ENCODE assay signal across 18 cellular contexts in genomic region chr12:28035483-28035882, GRCh38.
DNase-seq lines count a peak whose midpoint lies in the region; ATAC-seq and TF ChIP-seq lines count a peak whose summit lies in the region.
"Had no signal": no experiment of that assay in that cellular context is flagged by ENCODE, and none has a peak within 500 bp of the region (broad histone marks: within the 10 kb centered on the region; RNA-seq: fewer than 3 reads in every experiment).

No MANE protein-coding gene starts in this region.

- H3K4ac ChIP-seq in mesendoderm (ENCODE audit: low read depth, low read length): no peak overlapping the region

- intact Hi-C loops in HCT116 (cut with micrococcal nuclease): no loop called here

- no peaks in the 10 kb centered on the region for H3K79me1 ChIP-seq in mesendoderm (ENCODE audit: low read length)

- DNase-seq in HCT116 (ENCODE audit: low read depth, low spot score): no peak
- DNase-seq in OCI-M1 (lab: John Stamatoyannopoulos, UW): peak; percentile 67
- DNase-seq in cardiac fibroblast (ENCODE audit: low read depth in 2 of 2): peak; percentile 39 to 78
- DNase-seq in mesendoderm: peak; percentile 29
- no peak for DNase-seq in putamen (ENCODE audit: low spot score)
- no peak for DNase-seq in activated naive CD4-positive, alpha-beta T cell treated with anti-CD3 and anti-CD28 coated beads, Interleukin-2, amount 50 U/mL, for 72 hours (ENCODE audit: low spot score in 2 of 2)
- DNase-seq: activated CD4-positive, alpha-beta T cell treated with anti-CD3 and anti-CD28 coated beads, Interleukin-2, amount 50 U/mL, for 1 hour; activated naive CD4-positive, alpha-beta T cell; COR-L47; hippocampal formation; KG1; NCI-H345; posterior cingulate gyrus; stimulated activated CD4-positive, alpha-beta T cell treated with anti-CD3 and anti-CD28 coated beads, Interleukin-4, amount 100 ng/mL, for 1 hour had no signal

- H3K4me2 ChIP-seq in HCT116 (ENCODE audit: low read length): no peak overlapping the region
- H3K4me2 ChIP-seq in mesendoderm (ENCODE audit: low read length): no peak overlapping the region

- H4K20me1 ChIP-seq in HCT116 (ENCODE audit: insufficient read depth): no peaks in the 10 kb centered on the region

- H3K4me1 ChIP-seq in HCT116 (ENCODE audit: control insufficient read depth in 1 of 2, insufficient read depth in 2 of 2, low read length in 2 of 2) (peaks cover 0 to 11% of the 10 kb centered on the region in 2 experiments; a peak in 2 of 4 replicates), mesendoderm (ENCODE audit: control insufficient read depth, low read depth, low read length) (no peaks in the 10 kb centered on the region)

- TF ChIP-seq POLR2A in HCT116 (IDR thresholded peaks at IDR 0.05; ENCODE audit: borderline replicate concordance, extremely low read depth, insufficient read depth, insufficient read length): no peak

- H4K5ac ChIP-seq in mesendoderm (ENCODE audit: low read length): no peak overlapping the region

- H3K23ac ChIP-seq in mesendoderm (ENCODE audit: low read length): no peak overlapping the region

- no peaks in the 10 kb centered on the region for H3K27me3 ChIP-seq in HCT116 (ENCODE audit: insufficient read depth, low read length)
- H3K27me3 ChIP-seq in mesendoderm (ENCODE audit: insufficient read depth, low read length, poor library complexity): no peaks in the 10 kb centered on the region

- H2AK5ac ChIP-seq in mesendoderm (ENCODE audit: low read length): no peak overlapping the region

- no peak overlapping the region for H3K18ac ChIP-seq in mesendoderm (ENCODE audit: low read length)

- no peak overlapping the region for H4K8ac ChIP-seq in mesendoderm (ENCODE audit: low read depth, low read length)

- H3K27ac ChIP-seq in HCT116 (ENCODE audit: low read depth, low read length): no peak overlapping the region
- H3K27ac ChIP-seq in mesendoderm (ENCODE audit: low read depth, low read length): no peak overlapping the region
- H3K27ac ChIP-seq: coronary artery had no signal

- peak overlapping the region; percentile 20 for H2AFZ ChIP-seq in HCT116 (ENCODE audit: low read depth, low read length, poor library complexity, severe bottlenecking)

- no peak overlapping the region for H3K27ac Mint-ChIP-seq in activated naive CD4-positive, alpha-beta T cell treated with anti-CD3 and anti-CD28 coated beads, Interleukin-2, amount 50 U/mL, for 72 hours
- H3K27ac Mint-ChIP-seq: stimulated activated naive CD8-positive, alpha-beta T cell treated with anti-CD3 and anti-CD28 coated beads, Interleukin-15, Interleukin-2, amounts not matched to agents 100 ng/mL and 50 ng/mL, for 24 hours had no signal

- H3K36me3 Mint-ChIP-seq in activated naive CD4-positive, alpha-beta T cell treated with anti-CD3 and anti-CD28 coated beads, Interleukin-2, amount 50 U/mL, for 72 hours: no peaks in the 10 kb centered on the region

- H3K36me3 ChIP-seq in HCT116 (ENCODE audit: control insufficient read depth in 1 of 2, insufficient read depth in 2 of 2, low read length in 2 of 2) (no peaks in the 10 kb centered on the region), mesendoderm (ENCODE audit: control insufficient read depth, insufficient read depth, low read length) (no peaks in the 10 kb centered on the region)
- H3K36me3 ChIP-seq: HAP-1 had no signal

- no peaks in the 10 kb centered on the region for H3K9me3 Mint-ChIP-seq in activated naive CD4-positive, alpha-beta T cell treated with anti-CD3 and anti-CD28 coated beads, Interleukin-2, amount 50 U/mL, for 72 hours
- H3K9me3 Mint-ChIP-seq: stimulated activated naive CD8-positive, alpha-beta T cell treated with anti-CD3 and anti-CD28 coated beads, Interleukin-15, Interleukin-2, amounts not matched to agents 100 ng/mL and 50 ng/mL, for 24 hours had no signal

- no peak overlapping the region for H2BK15ac ChIP-seq in mesendoderm (replicated peaks; ENCODE audit: low read depth)

- RAD21 ChIA-PET in HCT116 (lab: Charles Lee; ENCODE audit: low non-redundant PET in 1 of 2, low total read pairs in 2 of 2, uncharacterized antibody in 2 of 2, unreplicated experiment in 2 of 2): no interaction called here

- H2BK5ac ChIP-seq in mesendoderm (ENCODE audit: low read length): no peak overlapping the region

- no CpG with 5 or more reads among the region's 1 CpG for WGBS in mesendoderm (ENCODE audit: extremely low coverage, insufficient coverage, low lambda C conversion rate)

- H2BK120ac ChIP-seq in mesendoderm (ENCODE audit: low read depth, low read length): no peak overlapping the region

- no peak overlapping the region for H3K9ac ChIP-seq in HCT116 (ENCODE audit: low read length)
- no peak overlapping the region for H3K9ac ChIP-seq in mesendoderm (ENCODE audit: low read length)

- CTCF ChIA-PET in HCT116 (lab: Charles Lee): no interaction called here

- no peaks in the 10 kb centered on the region for H3K9me3 ChIP-seq in HCT116 (ENCODE audit: control insufficient read depth in 1 of 2, insufficient read depth in 1 of 2, low read depth in 1 of 2, low read length in 2 of 2)
- H3K9me3 ChIP-seq: HAP-1 had no signal

- no peaks in the 10 kb centered on the region for H3K9me2 ChIP-seq in HCT116 (ENCODE audit: insufficient read depth)

- BruUV-seq in HCT116 (replicated peaks; lab: Mats Ljungman, UMichigan): no TSS peak

- no peak overlapping the region for H3K56ac ChIP-seq in mesendoderm (ENCODE audit: low read length)

- TF ChIP-seq RAD21 in HCT116 (IDR thresholded peaks at IDR 0.05; ENCODE audit: low read depth): no peak

- POLR2A ChIA-PET in HCT116 (lab: Charles Lee): interaction anchor here (1.6 kb wide), 1 partner anchor 13 kb away, joined by 4 read pairs; no protein-coding TSS in a partner anchor

- no peak for ATAC-seq in HCT116
- ATAC-seq in GM21381 (IDR thresholded peaks at IDR 0.05; ENCODE audit: unreplicated experiment): no peak
- ATAC-seq in activated naive CD4-positive, alpha-beta T cell treated with anti-CD3 and anti-CD28 coated beads, Interleukin-2, amount 50 U/mL, for 72 hours: no peak

- TF ChIP-seq CTCF in HCT116 (IDR thresholded peaks at IDR 0.05 in 2 of 3, conservative IDR thresholded peaks at IDR 0.05 in 1 of 3; ENCODE audit: borderline replicate concordance in 1 of 3, insufficient read depth in 1 of 3, low read depth in 2 of 3, low read length in 2 of 3) (no peak), cardiac fibroblast (IDR thresholded peaks at IDR 0.05; ENCODE audit: low read depth, low read length) (no peak)

- H3K4me3 ChIP-seq in HCT116 (replicated peaks in 1 of 2; ENCODE audit: low read depth in 1 of 2, low read length in 2 of 2) (no peak overlapping the region), cardiac fibroblast (replicated peaks in 1 of 2; ENCODE audit: low read depth in 2 of 2, low read length in 2 of 2) (no peak overlapping the region), mesendoderm (ENCODE audit: low read length) (no peak overlapping the region)
- H3K4me3 ChIP-seq: coronary artery, HAP-1 had no signal

- H3K79me2 ChIP-seq in HCT116 (ENCODE audit: insufficient read depth, low read length) (no peaks in the 10 kb centered on the region), mesendoderm (ENCODE audit: control insufficient read depth, insufficient read depth, low read length) (no peaks in the 10 kb centered on the region)

TF ChIP-seq in HCT116, 20 proteins besides CTCF, POLR2A, EP300 and RAD21:
- TF ChIP-seq FOSL1 (IDR thresholded peaks at IDR 0.05; ENCODE audit: low read depth) (peak; percentile 27; the same call in 1 of the 2 replicates), JUND (IDR thresholded peaks at IDR 0.05) (0 out of 2 replicates have a peak, but pooled peaks have one; percentile 11), EZH2phosphoT487 (IDR thresholded peaks at IDR 0.05; ENCODE audit: borderline replicate concordance) (no peak)

Comparison
In these comparisons a context has a peak if more than half of its experiments do, and no peak if none do; other contexts are left out.
1. DNase-seq: peak in OCI-M1 (single experiment), cardiac fibroblast (2 of 2) and mesendoderm (single experiment); none in HCT116 (single experiment), putamen (single experiment) and activated naive CD4-positive, alpha-beta T cell treated with anti-CD3 and anti-CD28 coated beads, Interleukin-2, amount 50 U/mL, for 72 hours (0 of 2).